2 cellular contexts compared by ENCODE assay signal in the genomic region with DNA sequence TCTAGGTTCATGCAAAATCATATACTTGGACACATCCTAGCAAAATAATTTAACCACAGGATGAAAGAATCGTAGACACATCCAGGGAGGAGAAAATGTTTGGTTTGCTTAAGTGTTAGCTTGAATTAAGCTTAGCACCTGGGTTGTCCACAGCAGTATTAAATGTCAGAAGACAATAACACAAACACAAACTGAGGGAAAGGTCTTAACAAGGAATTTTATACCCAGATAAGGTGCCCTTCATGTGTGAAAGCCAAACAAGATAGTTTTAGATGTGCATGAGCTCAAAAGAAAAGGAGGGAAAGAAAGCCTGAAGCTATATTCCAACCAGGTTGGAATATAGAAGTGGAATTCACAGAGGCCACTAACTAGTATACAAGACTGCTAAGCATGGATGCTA.
TF ChIP-seq lines count a peak whose summit lies in the region.

No MANE protein-coding gene starts in this region.

TF ChIP-seq in HepG2, 621 proteins besides CTCF, POLR2A, EP300 and RAD21:
- TF ChIP-seq ZFP1 (CRISPR knock-in tag; IDR thresholded peaks at IDR 0.05) (peak; percentile 95; the same call in 1 of the 2 replicates), ZNF670 (CRISPR knock-in tag; IDR thresholded peaks at IDR 0.05; ENCODE audit: borderline replicate concordance) (0 out of 2 replicates have a peak, but pooled peaks have one; percentile 25)
- TF ChIP-seq, protein P1, sequence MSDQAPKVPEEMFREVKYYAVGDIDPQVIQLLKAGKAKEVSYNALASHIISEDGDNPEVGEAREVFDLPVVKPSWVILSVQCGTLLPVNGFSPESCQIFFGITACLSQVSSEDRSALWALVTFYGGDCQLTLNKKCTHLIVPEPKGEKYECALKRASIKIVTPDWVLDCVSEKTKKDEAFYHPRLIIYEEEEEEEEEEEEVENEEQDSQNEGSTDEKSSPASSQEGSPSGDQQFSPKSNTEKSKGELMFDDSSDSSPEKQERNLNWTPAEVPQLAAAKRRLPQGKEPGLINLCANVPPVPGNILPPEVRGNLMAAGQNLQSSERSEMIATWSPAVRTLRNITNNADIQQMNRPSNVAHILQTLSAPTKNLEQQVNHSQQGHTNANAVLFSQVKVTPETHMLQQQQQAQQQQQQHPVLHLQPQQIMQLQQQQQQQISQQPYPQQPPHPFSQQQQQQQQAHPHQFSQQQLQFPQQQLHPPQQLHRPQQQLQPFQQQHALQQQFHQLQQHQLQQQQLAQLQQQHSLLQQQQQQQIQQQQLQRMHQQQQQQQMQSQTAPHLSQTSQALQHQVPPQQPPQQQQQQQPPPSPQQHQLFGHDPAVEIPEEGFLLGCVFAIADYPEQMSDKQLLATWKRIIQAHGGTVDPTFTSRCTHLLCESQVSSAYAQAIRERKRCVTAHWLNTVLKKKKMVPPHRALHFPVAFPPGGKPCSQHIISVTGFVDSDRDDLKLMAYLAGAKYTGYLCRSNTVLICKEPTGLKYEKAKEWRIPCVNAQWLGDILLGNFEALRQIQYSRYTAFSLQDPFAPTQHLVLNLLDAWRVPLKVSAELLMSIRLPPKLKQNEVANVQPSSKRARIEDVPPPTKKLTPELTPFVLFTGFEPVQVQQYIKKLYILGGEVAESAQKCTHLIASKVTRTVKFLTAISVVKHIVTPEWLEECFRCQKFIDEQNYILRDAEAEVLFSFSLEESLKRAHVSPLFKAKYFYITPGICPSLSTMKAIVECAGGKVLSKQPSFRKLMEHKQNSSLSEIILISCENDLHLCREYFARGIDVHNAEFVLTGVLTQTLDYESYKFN (CRISPR knock-in tag; conservative IDR thresholded peaks at IDR 0.05): no peak

TF ChIP-seq in K562, 482 proteins besides CTCF, POLR2A, EP300 and RAD21:
- TF ChIP-seq DIDO1 (tag; IDR thresholded peaks at IDR 0.05; ENCODE audit: low read depth) (no peak), TAF9B (IDR thresholded peaks at IDR 0.05; ENCODE audit: partially characterized antibody) (no peak), BDP1 (IDR thresholded peaks at IDR 0.05; ENCODE audit: insufficient read depth, insufficient read length) (no peak), PHF21A (IDR thresholded peaks at IDR 0.05; ENCODE audit: borderline replicate concordance, low read depth) (no peak), HDAC1 (IDR thresholded peaks at IDR 0.05) (no peak), ZFP1 (CRISPR knock-in tag; IDR thresholded peaks at IDR 0.05) (0 out of 2 replicates have a peak, but pooled peaks have one; percentile 54)
- TF ChIP-seq, protein P2, sequence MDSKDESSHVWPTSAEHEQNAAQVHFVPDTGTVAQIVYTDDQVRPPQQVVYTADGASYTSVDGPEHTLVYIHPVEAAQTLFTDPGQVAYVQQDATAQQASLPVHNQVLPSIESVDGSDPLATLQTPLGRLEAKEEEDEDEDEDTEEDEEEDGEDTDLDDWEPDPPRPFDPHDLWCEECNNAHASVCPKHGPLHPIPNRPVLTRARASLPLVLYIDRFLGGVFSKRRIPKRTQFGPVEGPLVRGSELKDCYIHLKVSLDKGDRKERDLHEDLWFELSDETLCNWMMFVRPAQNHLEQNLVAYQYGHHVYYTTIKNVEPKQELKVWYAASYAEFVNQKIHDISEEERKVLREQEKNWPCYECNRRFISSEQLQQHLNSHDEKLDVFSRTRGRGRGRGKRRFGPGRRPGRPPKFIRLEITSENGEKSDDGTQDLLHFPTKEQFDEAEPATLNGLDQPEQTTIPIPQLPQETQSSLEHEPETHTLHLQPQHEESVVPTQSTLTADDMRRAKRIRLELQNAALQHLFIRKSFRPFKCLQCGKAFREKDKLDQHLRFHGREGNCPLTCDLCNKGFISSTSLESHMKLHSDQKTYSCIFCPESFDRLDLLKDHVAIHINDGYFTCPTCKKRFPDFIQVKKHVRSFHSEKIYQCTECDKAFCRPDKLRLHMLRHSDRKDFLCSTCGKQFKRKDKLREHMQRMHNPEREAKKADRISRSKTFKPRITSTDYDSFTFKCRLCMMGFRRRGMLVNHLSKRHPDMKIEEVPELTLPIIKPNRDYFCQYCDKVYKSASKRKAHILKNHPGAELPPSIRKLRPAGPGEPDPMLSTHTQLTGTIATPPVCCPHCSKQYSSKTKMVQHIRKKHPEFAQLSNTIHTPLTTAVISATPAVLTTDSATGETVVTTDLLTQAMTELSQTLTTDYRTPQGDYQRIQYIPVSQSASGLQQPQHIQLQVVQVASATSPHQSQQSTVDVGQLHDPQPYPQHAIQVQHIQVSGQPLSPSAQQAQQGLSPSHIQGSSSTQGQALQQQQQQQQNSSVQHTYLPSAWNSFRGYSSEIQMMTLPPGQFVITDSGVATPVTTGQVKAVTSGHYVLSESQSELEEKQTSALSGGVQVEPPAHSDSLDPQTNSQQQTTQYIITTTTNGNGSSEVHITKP (IDR thresholded peaks at IDR 0.05; ENCODE audit: partially characterized antibody): no peak
- TF ChIP-seq, protein P3, sequence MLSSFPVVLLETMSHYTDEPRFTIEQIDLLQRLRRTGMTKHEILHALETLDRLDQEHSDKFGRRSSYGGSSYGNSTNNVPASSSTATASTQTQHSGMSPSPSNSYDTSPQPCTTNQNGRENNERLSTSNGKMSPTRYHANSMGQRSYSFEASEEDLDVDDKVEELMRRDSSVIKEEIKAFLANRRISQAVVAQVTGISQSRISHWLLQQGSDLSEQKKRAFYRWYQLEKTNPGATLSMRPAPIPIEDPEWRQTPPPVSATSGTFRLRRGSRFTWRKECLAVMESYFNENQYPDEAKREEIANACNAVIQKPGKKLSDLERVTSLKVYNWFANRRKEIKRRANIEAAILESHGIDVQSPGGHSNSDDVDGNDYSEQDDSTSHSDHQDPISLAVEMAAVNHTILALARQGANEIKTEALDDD (IDR thresholded peaks at IDR 0.05): no peak
TF ChIP-seq in K562: peak in this region for 1.
